In genomic region chr1:111183681-111184080, GRCh38 we compare ENCODE assay signal across 19 cellular contexts. TPM values are rescaled to one million over a fixed set of nuclear protein-coding genes. Genes with fewer than 3 reads are reported as not detected.
DNase-seq lines count a peak whose midpoint lies in the region; ATAC-seq and TF ChIP-seq lines count a peak whose summit lies in the region.
"Had no signal": no experiment of that assay in that cellular context is flagged by ENCODE, and none has a peak within 500 bp of the region (broad histone marks: within the 10 kb centered on the region; RNA-seq: fewer than 3 reads in every experiment).

No MANE protein-coding gene starts in this region.

- H3K27me3 Mint-ChIP-seq in CD4-positive, CD25-positive, alpha-beta regulatory T cell = no peaks in the 10 kb centered on the region
- H3K27me3 Mint-ChIP-seq in GM23338 (ENCODE audit: insufficient read depth, low read depth, poor library complexity) = no peaks in the 10 kb centered on the region
- H3K27me3 Mint-ChIP-seq in naive thymus-derived CD4-positive, alpha-beta T cell = no peaks in the 10 kb centered on the region
- H3K27me3 Mint-ChIP-seq: IgD-negative memory B cell had no signal

- H3K4me2 ChIP-seq in GM23338 = no peak overlapping the region
- H3K4me2 ChIP-seq: hepatocyte had no signal

- no peak for DNase-seq in CD4-positive, CD25-positive, alpha-beta regulatory T cell
- DNase-seq in GM23338 (ENCODE audit: low spot score) (no peak), adipocyte (ENCODE audit: low read depth) (peak; percentile 18)
- no peak for DNase-seq in naive thymus-derived CD4-positive, alpha-beta T cell
- DNase-seq in stimulated activated CD4-positive, alpha-beta T cell treated with anti-CD3 and anti-CD28 coated beads, Interleukin-2, amount 100 ng/mL, for 24 hours = no peak
- no peak for DNase-seq in activated CD4-positive, CD25-positive, alpha-beta regulatory T cell (lab: John Stamatoyannopoulos, UW)
- DNase-seq: activated CD4-positive, alpha-beta T cell treated with anti-CD3 and anti-CD28 coated beads for 48 hours; activated T-cell treated with anti-CD3 and anti-CD28 coated beads, Interleukin-2, amount 50 U/mL, for 4 hours; Calu3; NCI-H2029; retina; SIG-M5; T1000 had no signal

- no peaks in the 10 kb centered on the region for H3K9me3 ChIP-seq in CD4-positive, CD25-positive, alpha-beta regulatory T cell (ENCODE audit: control insufficient read depth in 2 of 2, low read length in 2 of 2)
- H3K9me3 ChIP-seq in adipocyte (ENCODE audit: control insufficient read depth, low read length) = no peaks in the 10 kb centered on the region
- H3K9me3 ChIP-seq in naive thymus-derived CD4-positive, alpha-beta T cell (ENCODE audit: control insufficient read depth in 2 of 3, low read length in 3 of 3) = no peaks in the 10 kb centered on the region
- H3K9me3 ChIP-seq: vagina had no signal

- H3K27ac Mint-ChIP-seq in CD4-positive, CD25-positive, alpha-beta regulatory T cell = peak overlapping the region in 2 of 3 donors; percentile 26 to 66
- peak overlapping the region; percentile 60 for H3K27ac Mint-ChIP-seq in GM23338
- peak overlapping the region in 8 of 9 donors; percentile 17 to 99 (median 78) for H3K27ac Mint-ChIP-seq in naive thymus-derived CD4-positive, alpha-beta T cell

- no peaks in the 10 kb centered on the region for H3K27me3 ChIP-seq in CD4-positive, CD25-positive, alpha-beta regulatory T cell (ENCODE audit: control insufficient read depth, insufficient read depth, low read length)
- no peaks in the 10 kb centered on the region for H3K27me3 ChIP-seq in GM23338 (ENCODE audit: insufficient read depth)
- no peaks in the 10 kb centered on the region for H3K27me3 ChIP-seq in adipocyte (replicated peaks; ENCODE audit: control insufficient read depth, insufficient read depth, low read length)
- H3K27me3 ChIP-seq in naive thymus-derived CD4-positive, alpha-beta T cell (ENCODE audit: control insufficient read depth in 2 of 2, insufficient read depth in 2 of 2, low read length in 2 of 2) = no peaks in the 10 kb centered on the region
- H3K27me3 ChIP-seq: hepatocyte, vagina had no signal

- no peak overlapping the region for H2AFZ ChIP-seq in GM23338
- H2AFZ ChIP-seq: hepatocyte had no signal

- CTCF ChIA-PET in naive thymus-derived CD4-positive, alpha-beta T cell (lab: Charles Lee) = interaction anchor here (0.9 to 1.1 kb wide), 2 partner anchors 153 to 259 kb away, joined by 3 read pairs; no protein-coding TSS in a partner anchor

- no peak overlapping the region for H3K4me3 ChIP-seq in CD4-positive, CD25-positive, alpha-beta regulatory T cell (ENCODE audit: low read depth, low read length)
- H3K4me3 ChIP-seq in GM23338 (no peak overlapping the region), adipocyte (ENCODE audit: low read length) (no peak overlapping the region)
- no peak overlapping the region for H3K4me3 ChIP-seq in naive thymus-derived CD4-positive, alpha-beta T cell (ENCODE audit: low read length)
- H3K4me3 ChIP-seq: hepatocyte, vagina had no signal

- no peaks in the 10 kb centered on the region for H3F3A ChIP-seq in GM23338 (replicated peaks; ENCODE audit: low read depth)

- peaks cover 52% of the 10 kb centered on the region for H3K36me3 Mint-ChIP-seq in CD4-positive, CD25-positive, alpha-beta regulatory T cell
- peaks cover 44% of the 10 kb centered on the region for H3K36me3 Mint-ChIP-seq in GM23338 (ENCODE audit: low read depth)
- peaks cover 18 to 56% (median 39%) of the 10 kb centered on the region in 5 donors for H3K36me3 Mint-ChIP-seq in naive thymus-derived CD4-positive, alpha-beta T cell

- ATAC-seq in CD4-positive, CD25-positive, alpha-beta regulatory T cell (ENCODE audit: low read depth in 2 of 2) = no peak
- no peak for ATAC-seq in GM23338
- ATAC-seq in naive thymus-derived CD4-positive, alpha-beta T cell = no peak
- no peak for ATAC-seq in HG02981 (IDR thresholded peaks at IDR 0.05; ENCODE audit: unreplicated experiment)
- no peak for ATAC-seq in GM21717 (IDR thresholded peaks at IDR 0.05; ENCODE audit: unreplicated experiment)
- ATAC-seq: activated T-cell treated with anti-CD3 and anti-CD28 coated beads, Interleukin-2, amount 50 U/mL, for 4 hours had no signal

- no peaks in the 10 kb centered on the region for H4K20me1 ChIP-seq in GM23338 (replicated peaks; ENCODE audit: insufficient read depth)

- H3K4me1 ChIP-seq in CD4-positive, CD25-positive, alpha-beta regulatory T cell (ENCODE audit: control insufficient read depth, insufficient read depth, low read length, poor library complexity, severe bottlenecking) = peaks cover 6% of the 10 kb centered on the region
- H3K4me1 ChIP-seq in GM23338 (ENCODE audit: insufficient read depth) = no peaks in the 10 kb centered on the region
- peaks cover 48% of the 10 kb centered on the region for H3K4me1 ChIP-seq in adipocyte (ENCODE audit: control insufficient read depth, insufficient read depth, low read length)
- peaks cover 8 to 45% of the 10 kb centered on the region in 2 donors for H3K4me1 ChIP-seq in naive thymus-derived CD4-positive, alpha-beta T cell (ENCODE audit: control insufficient read depth in 2 of 2, insufficient read depth in 2 of 2, low read length in 2 of 2)

- H3K79me2 ChIP-seq in GM23338 (replicated peaks; ENCODE audit: insufficient read depth) = no peaks in the 10 kb centered on the region
- H3K79me2 ChIP-seq: hepatocyte had no signal

- H3K36me3 ChIP-seq in CD4-positive, CD25-positive, alpha-beta regulatory T cell (ENCODE audit: control insufficient read depth, insufficient read depth, low read length) = peaks cover 56% of the 10 kb centered on the region
- H3K36me3 ChIP-seq in GM23338 (ENCODE audit: insufficient read depth) (peaks cover 6% of the 10 kb centered on the region), adipocyte (ENCODE audit: control insufficient read depth, insufficient read depth, low read length, severe bottlenecking) (peaks cover 78% of the 10 kb centered on the region)
- H3K36me3 ChIP-seq in naive thymus-derived CD4-positive, alpha-beta T cell (ENCODE audit: control insufficient read depth in 2 of 3, insufficient read depth in 3 of 3, low read length in 3 of 3) = peaks cover 19 to 36% (median 26%) of the 10 kb centered on the region in 3 experiments

- H3K27ac ChIP-seq in CD4-positive, CD25-positive, alpha-beta regulatory T cell (ENCODE audit: insufficient read depth, low read length, poor library complexity, severe bottlenecking) = no peak overlapping the region
- no peak overlapping the region for H3K27ac ChIP-seq in GM23338 (ENCODE audit: low read depth)
- H3K27ac ChIP-seq in naive thymus-derived CD4-positive, alpha-beta T cell (ENCODE audit: low read depth, low read length) = peak overlapping the region; percentile 31
- H3K27ac ChIP-seq: hepatocyte, vagina had no signal

- no peaks in the 10 kb centered on the region; the same call in 1 of the 2 replicates for H3K9me2 ChIP-seq in GM23338 (ENCODE audit: insufficient read depth)

- peaks cover 33 to 86% (median 46%) of the 10 kb centered on the region in 4 donors for H3K4me1 Mint-ChIP-seq in CD4-positive, CD25-positive, alpha-beta regulatory T cell
- H3K4me1 Mint-ChIP-seq in GM23338 = no peaks in the 10 kb centered on the region
- H3K4me1 Mint-ChIP-seq in naive thymus-derived CD4-positive, alpha-beta T cell = peaks cover 55 to 98% (median 91%) of the 10 kb centered on the region in 7 donors

- POLR2A ChIA-PET in naive thymus-derived CD4-positive, alpha-beta T cell (lab: Charles Lee) = interaction anchor here (1.2 to 26.6 kb wide), 6 partner anchors 11 to 38 kb away, joined by 3 to 1128 read pairs (median 4); partner anchors contain the start of genes CHI3L2 and DENND2D

- peak overlapping the region; percentile 13 for H3K9ac ChIP-seq in adipocyte (ENCODE audit: low read length)

- intact Hi-C loops in naive thymus-derived CD4-positive, alpha-beta T cell (cut with micrococcal nuclease) = loop anchor here (2.0 kb wide), 1 partner anchor 13 kb away; no protein-coding TSS in a partner anchor

- H3K4me3 Mint-ChIP-seq in CD4-positive, CD25-positive, alpha-beta regulatory T cell = no peak overlapping the region
- no peak overlapping the region for H3K4me3 Mint-ChIP-seq in GM23338
- H3K4me3 Mint-ChIP-seq in naive thymus-derived CD4-positive, alpha-beta T cell = no peak overlapping the region
- H3K4me3 Mint-ChIP-seq: activated T-cell treated with anti-CD3 and anti-CD28 coated beads, Interleukin-2, amount 50 U/mL, for 4 hours; IgD-negative memory B cell had no signal

- no peaks in the 10 kb centered on the region for H3K9me3 Mint-ChIP-seq in CD4-positive, CD25-positive, alpha-beta regulatory T cell
- no peaks in the 10 kb centered on the region for H3K9me3 Mint-ChIP-seq in GM23338
- no peaks in the 10 kb centered on the region for H3K9me3 Mint-ChIP-seq in naive thymus-derived CD4-positive, alpha-beta T cell
- H3K9me3 Mint-ChIP-seq: activated T-cell treated with anti-CD3 and anti-CD28 coated beads, Interleukin-2, amount 50 U/mL, for 4 hours; IgD-negative memory B cell had no signal

- TF ChIP-seq CTCF in GM23338 (conservative IDR thresholded peaks at IDR 0.05; ENCODE audit: low read depth in 2 of 2) = no peak

RNA-seq across cellular contexts. Expression of gene DENND2D, which starts 16.8 kb away (rescaled TPM):
- 83.8 TPM for total RNA-seq in CD4-positive, CD25-positive, alpha-beta regulatory T cell
- 100 to 1,000 TPM in 3 of 4 donors, 10 to 100 TPM in 1; 85.6 to 196 (median 119) TPM for polyA plus RNA-seq in CD4-positive, CD25-positive, alpha-beta regulatory T cell
- total RNA-seq in GM23338 (2014; rRNA removed; shearing (Covaris generic)) = 3.0 and 5.9 TPM in 2 replicates
- polyA plus RNA-seq in GM23338 (2016; fragmentation: Nextera tagmentation; extraction: Ambion mirVana) = 2.5 and 3.4 TPM in 2 replicates
- total RNA-seq in naive thymus-derived CD4-positive, alpha-beta T cell = 100 to 1,000 TPM; 122 to 328 (median 288) TPM
- polyA plus RNA-seq in naive thymus-derived CD4-positive, alpha-beta T cell = 100 to 1,000 TPM; 192 to 421 TPM

RNA-seq across cellular contexts. Expression of gene CEPT1, which starts 43.7 kb away (rescaled TPM):
- 22.6 TPM for total RNA-seq in CD4-positive, CD25-positive, alpha-beta regulatory T cell
- polyA plus RNA-seq in CD4-positive, CD25-positive, alpha-beta regulatory T cell = 10 to 100 TPM; 19.9 to 37.5 (median 27.7) TPM
- 33.5 and 39.5 TPM in 2 replicates for total RNA-seq in GM23338 (2014; rRNA removed; shearing (Covaris generic))
- polyA plus RNA-seq in GM23338 (2016; fragmentation: Nextera tagmentation; extraction: Ambion mirVana) = 14.3 and 17.3 TPM in 2 replicates
- total RNA-seq in naive thymus-derived CD4-positive, alpha-beta T cell = 10 to 100 TPM; 39.1 to 57.5 (median 40.2) TPM
- polyA plus RNA-seq in naive thymus-derived CD4-positive, alpha-beta T cell = 10 to 100 TPM; 23.0 to 26.3 TPM

RNA-seq across cellular contexts. Expression of gene DRAM2, which starts 43.8 kb away (rescaled TPM):
- total RNA-seq in CD4-positive, CD25-positive, alpha-beta regulatory T cell = 37.2 TPM
- 100 to 1,000 TPM in 1 of 4 donors, 10 to 100 TPM in 3; 86.7 to 112 (median 95.9) TPM for polyA plus RNA-seq in CD4-positive, CD25-positive, alpha-beta regulatory T cell
- 45.9 and 74.6 TPM in 2 replicates for total RNA-seq in GM23338 (2014; rRNA removed; shearing (Covaris generic))
- 22.9 TPM in 2 replicates for polyA plus RNA-seq in GM23338 (2016; fragmentation: Nextera tagmentation; extraction: Ambion mirVana)
- 10 to 100 TPM; 26.9 to 51.6 (median 43.5) TPM for total RNA-seq in naive thymus-derived CD4-positive, alpha-beta T cell
- 10 to 100 TPM; 76.4 to 87.5 TPM for polyA plus RNA-seq in naive thymus-derived CD4-positive, alpha-beta T cell

RNA-seq across cellular contexts. Expression of gene CHI3L2, which starts 43.8 kb away (rescaled TPM):
- total RNA-seq in CD4-positive, CD25-positive, alpha-beta regulatory T cell = 5.0 TPM
- 10 to 100 TPM in 2 of 4 donors, 1 to 10 TPM in 2; 7.6 to 15.8 (median 12.5) TPM for polyA plus RNA-seq in CD4-positive, CD25-positive, alpha-beta regulatory T cell
- total RNA-seq in GM23338 (2014; rRNA removed; shearing (Covaris generic)) = not detected in 2 replicates
- polyA plus RNA-seq in GM23338 (2016; fragmentation: Nextera tagmentation; extraction: Ambion mirVana) = 0.68 TPM in 1 of 2 replicates, not detected in the other
- 10 to 100 TPM in 3 of 5 experiments, 1 to 10 TPM in 2; 7.0 to 38.0 (median 18.8) TPM for total RNA-seq in naive thymus-derived CD4-positive, alpha-beta T cell
- polyA plus RNA-seq in naive thymus-derived CD4-positive, alpha-beta T cell = 100 to 1,000 TPM; 126 to 136 TPM
- total RNA-seq: H1 had no signal
- polyA plus RNA-seq: H1 had no signal

Comparison
In these comparisons a context has a peak if more than half of its experiments do, and no peak if none do; other contexts are left out.
1. RNA of gene DENND2D, which starts 16.8 kb away (total RNA-seq): 122 to 328 TPM in naive thymus-derived CD4-positive, alpha-beta T cell and 83.8 TPM in CD4-positive, CD25-positive, alpha-beta regulatory T cell (single experiment); 3.0 to 5.9 TPM in GM23338; every median in the first group is over 10 times any median in the second.
2. Peak in every context shown above with its lines, with median percentiles within 50 percentile points of each other: H3K27ac Mint-ChIP-seq.